ENCODE assay signal across 8 cellular contexts in genomic region chr14:74955229-74955999, GRCh38. TPM values are rescaled to one million over a fixed set of nuclear protein-coding genes. Genes with fewer than 3 reads are reported as not detected.
DNase-seq lines count a peak whose midpoint lies in the region; ATAC-seq and TF ChIP-seq lines count a peak whose summit lies in the region.

TSS of gene PGF (minus strand) at chr14:74955597. CDS start at chr14:74955242, 355 bp downstream.

- in situ Hi-C loops in GM13977 (cut with MboI; ENCODE audit: low pct_unique_long_range_greater_than_20kb, low sequenced_read_pairs, unreplicated experiment): no loop called here

- H3K36me3 ChIP-seq in A673 (ENCODE audit: insufficient read depth, low read length, poor library complexity, severe bottlenecking): no peaks in the 10 kb centered on the region

- H3K27ac Mint-ChIP-seq in activated naive CD4-positive, alpha-beta T cell treated with anti-CD3 and anti-CD28 coated beads, Interleukin-2, amount 50 U/mL, for 24 hours: no peak within 1 kb of the TSS
- no peak within 1 kb of the TSS for H3K27ac Mint-ChIP-seq in osteocyte (ENCODE audit: unreplicated experiment)

- no peaks in the 10 kb centered on the region for H3K9me3 ChIP-seq in A673 (ENCODE audit: low read depth, low read length, poor library complexity, severe bottlenecking)

- BruUV-seq in A673 (replicated peaks; lab: Mats Ljungman, UMichigan): TSS peak; percentile 48

- DNase-seq in A673 (ENCODE audit: low spot score) (peak; percentile 77), GM13977 (ENCODE audit: low spot score) (peak; percentile 64), NCI-H510A treated with DMSO at 0.1 percent for 48 hours (lab: John Stamatoyannopoulos, UW) (peak; percentile 48), Right ventricle myocardium superior (peak; percentile 84), osteocyte (ENCODE audit: extremely low spot score, unreplicated experiment) (no peak)

- peak within 1 kb of the TSS; percentile 43 for H3K4me3 Mint-ChIP-seq in activated naive CD4-positive, alpha-beta T cell treated with anti-CD3 and anti-CD28 coated beads, Interleukin-2, amount 50 U/mL, for 24 hours
- H3K4me3 Mint-ChIP-seq in osteocyte (ENCODE audit: unreplicated experiment): peak within 1 kb of the TSS; percentile 38

- intact Hi-C loops in A673 (cut with micrococcal nuclease; ENCODE audit: unreplicated experiment) (no loop called here), Right ventricle myocardium superior (cut with DNase I) (no loop called here)

- peaks cover 15% of the 10 kb centered on the region for H3K4me1 ChIP-seq in A673 (ENCODE audit: insufficient read depth, low read length, poor library complexity, severe bottlenecking)

- CTCF ChIA-PET in A673 (lab: Charles Lee): interaction anchor here (1.0 kb wide), 1 partner anchor 10 kb away, joined by 3 read pairs; no protein-coding TSS in a partner anchor

- POLR2A ChIA-PET in A673 (lab: Charles Lee; ENCODE audit: low non-redundant PET): interaction anchor here (0.5 kb wide), 1 partner anchor 354 kb away, joined by 4 read pairs; no protein-coding TSS in a partner anchor

- no peaks in the 10 kb centered on the region for H3K36me3 Mint-ChIP-seq in activated naive CD4-positive, alpha-beta T cell treated with anti-CD3 and anti-CD28 coated beads, Interleukin-2, amount 50 U/mL, for 24 hours
- no peaks in the 10 kb centered on the region for H3K36me3 Mint-ChIP-seq in osteocyte (ENCODE audit: unreplicated experiment)

- H3K27ac ChIP-seq in A673 (ENCODE audit: low read depth, low read length, poor library complexity, severe bottlenecking): peak within 1 kb of the TSS; percentile 72

- H3K4me3 ChIP-seq in A673 (ENCODE audit: low read depth, low read length, poor library complexity, severe bottlenecking): peak within 1 kb of the TSS; percentile 92

- H3K27me3 ChIP-seq in A673 (replicated peaks; ENCODE audit: insufficient read depth, low read depth, low read length, poor library complexity): no peaks in the 10 kb centered on the region

- H3K4me1 Mint-ChIP-seq in activated naive CD4-positive, alpha-beta T cell treated with anti-CD3 and anti-CD28 coated beads, Interleukin-2, amount 50 U/mL, for 24 hours: no peaks in the 10 kb centered on the region
- peaks cover 11% of the 10 kb centered on the region for H3K4me1 Mint-ChIP-seq in osteocyte (ENCODE audit: unreplicated experiment)

- TF ChIP-seq CTCF in A673 (conservative IDR thresholded peaks at IDR 0.05; ENCODE audit: low read depth, low read length) (no peak), GM13977 (IDR thresholded peaks at IDR 0.05; ENCODE audit: extremely low read depth, insufficient read depth, missing control alignments) (no peak), osteocyte (IDR thresholded peaks at IDR 0.05) (no peak)

- peak; percentile 91 for ATAC-seq in Right ventricle myocardium superior (ENCODE audit: poor library complexity)
- no peak for ATAC-seq in GM21717 (IDR thresholded peaks at IDR 0.05; ENCODE audit: unreplicated experiment)
- no peak for ATAC-seq in GM18502 (IDR thresholded peaks at IDR 0.05; ENCODE audit: poor library complexity, unreplicated experiment)

- no peaks in the 10 kb centered on the region for H3K27me3 Mint-ChIP-seq in activated naive CD4-positive, alpha-beta T cell treated with anti-CD3 and anti-CD28 coated beads, Interleukin-2, amount 50 U/mL, for 24 hours
- H3K27me3 Mint-ChIP-seq in osteocyte (ENCODE audit: unreplicated experiment): peaks cover 2% of the 10 kb centered on the region

- H3K9me3 Mint-ChIP-seq in activated naive CD4-positive, alpha-beta T cell treated with anti-CD3 and anti-CD28 coated beads, Interleukin-2, amount 50 U/mL, for 24 hours: no peaks in the 10 kb centered on the region
- no peaks in the 10 kb centered on the region for H3K9me3 Mint-ChIP-seq in osteocyte (ENCODE audit: unreplicated experiment)

RNA-seq across cellular contexts. Expression of gene PGF, which starts in this region (rescaled TPM):
- total RNA-seq in A673 (2021) (32.2 and 48.1 TPM in 2 replicates), Right ventricle myocardium superior (5.1 TPM), osteocyte (3.5 and 3.9 TPM in 2 replicates)
